ENCODE assay signal across 8 cellular contexts in the genomic region with DNA sequence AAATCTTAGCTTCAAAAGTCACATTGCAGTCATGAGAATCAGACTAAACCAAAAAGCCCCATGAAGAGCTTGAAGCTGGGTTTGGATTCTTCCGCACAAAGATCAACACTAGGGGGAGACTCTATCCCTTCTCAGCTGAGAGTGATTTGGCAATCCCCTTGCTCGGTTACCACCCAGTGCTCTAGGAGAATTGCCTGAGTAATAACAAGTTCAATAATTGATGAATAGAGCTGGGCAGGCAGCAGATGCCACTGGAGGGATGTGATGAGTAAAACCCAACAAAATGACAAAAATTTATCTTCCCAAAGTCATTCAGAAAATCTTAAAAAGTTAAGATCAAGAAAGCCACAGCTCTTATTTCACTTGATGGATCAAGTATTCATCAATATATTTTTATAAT.
DNase-seq lines count a peak whose midpoint lies in the region; ATAC-seq and TF ChIP-seq lines count a peak whose summit lies in the region.

No MANE protein-coding gene starts in this region.

- CTCF ChIA-PET in naive thymus-derived CD4-positive, alpha-beta T cell (lab: Charles Lee): interaction anchor here (0.6 to 3.5 kb wide), 22 partner anchors 10 to 422 kb away, joined by 3 to 23 read pairs (median 3); no protein-coding TSS in a partner anchor

- POLR2A ChIA-PET in naive thymus-derived CD4-positive, alpha-beta T cell (lab: Charles Lee): interaction anchor here (1.2 to 1.4 kb wide), 3 partner anchors 12 to 184 kb away, joined by 3 to 5 read pairs (median 3); no protein-coding TSS in a partner anchor

- H3K4me1 ChIP-seq in naive thymus-derived CD4-positive, alpha-beta T cell (ENCODE audit: control insufficient read depth in 2 of 2, insufficient read depth in 2 of 2, low read length in 2 of 2): no peaks in the 10 kb centered on the region
- H3K4me1 ChIP-seq in thoracic aorta (ENCODE audit: control insufficient read depth in 1 of 2, low read depth in 2 of 2): no peaks in the 10 kb centered on the region

- H3K4me3 ChIP-seq in epithelial cell of proximal tubule (ENCODE audit: low read depth, low read length): no peak overlapping the region
- no peak overlapping the region for H3K4me3 ChIP-seq in naive thymus-derived CD4-positive, alpha-beta T cell (ENCODE audit: low read length)
- H3K4me3 ChIP-seq in thoracic aorta: no peak overlapping the region

- DNase-seq in COR-L47 (lab: John Stamatoyannopoulos, UW) (peak; percentile 55), NCI-H460 (ENCODE audit: extremely low read depth, low read depth) (peak; percentile 61), epithelial cell of proximal tubule (ENCODE audit: low read depth) (peak; percentile 69), thoracic aorta (ENCODE audit: low spot score) (no peak)
- peak; percentile 22 for DNase-seq in activated CD4-positive, alpha-beta T cell treated with anti-CD3 and anti-CD28 coated beads, Interleukin-2, amount 50 U/mL, for 1 hour
- DNase-seq in naive thymus-derived CD4-positive, alpha-beta T cell: peak in 8 of 9 donors; percentile 22 to 74 (median 61)

- H3K27me3 Mint-ChIP-seq in naive thymus-derived CD4-positive, alpha-beta T cell: peaks cover 0 to 35% (median 0%) of the 10 kb centered on the region in 5 donors

- intact Hi-C loops in naive thymus-derived CD4-positive, alpha-beta T cell (cut with micrococcal nuclease): loop anchor here (1.0 to 10.0 kb wide), 9 partner anchors 181 to 463 kb away; no protein-coding TSS in a partner anchor

- H3K36me3 ChIP-seq in naive thymus-derived CD4-positive, alpha-beta T cell (ENCODE audit: control insufficient read depth in 2 of 3, insufficient read depth in 3 of 3, low read length in 3 of 3): no peaks in the 10 kb centered on the region
- no peaks in the 10 kb centered on the region for H3K36me3 ChIP-seq in thoracic aorta

- no peak overlapping the region for H3K27ac ChIP-seq in naive thymus-derived CD4-positive, alpha-beta T cell (ENCODE audit: low read depth, low read length)
- no peak overlapping the region for H3K27ac ChIP-seq in thoracic aorta

- no peaks in the 10 kb centered on the region for H3K27me3 ChIP-seq in naive thymus-derived CD4-positive, alpha-beta T cell (ENCODE audit: control insufficient read depth in 2 of 2, insufficient read depth in 2 of 2, low read length in 2 of 2)
- no peaks in the 10 kb centered on the region for H3K27me3 ChIP-seq in thoracic aorta (replicated peaks; ENCODE audit: insufficient read depth)

- TF ChIP-seq CTCF in epithelial cell of proximal tubule (conservative IDR thresholded peaks at IDR 0.05; ENCODE audit: low read depth, low read length): peak; percentile 97
- TF ChIP-seq CTCF in thoracic aorta (IDR thresholded peaks at IDR 0.05): peak; percentile 63

- no peaks in the 10 kb centered on the region for H3K36me3 Mint-ChIP-seq in naive thymus-derived CD4-positive, alpha-beta T cell

- peak; percentile 97 for ATAC-seq in GM19035 (IDR thresholded peaks at IDR 0.05; ENCODE audit: unreplicated experiment)
- peak; percentile 94 for ATAC-seq in HG03159 (IDR thresholded peaks at IDR 0.05; ENCODE audit: unreplicated experiment)
- ATAC-seq in naive thymus-derived CD4-positive, alpha-beta T cell: peak; percentile 97
- no peak for ATAC-seq in thoracic aorta (ENCODE audit: insufficient number of reproducible peaks, low FRiP score, low read depth)

- peaks cover 0 to 6% (median 0%) of the 10 kb centered on the region in 7 donors for H3K4me1 Mint-ChIP-seq in naive thymus-derived CD4-positive, alpha-beta T cell

- no peak overlapping the region for H3K4me3 Mint-ChIP-seq in naive thymus-derived CD4-positive, alpha-beta T cell

- peaks cover 0 to 3% (median 0%) of the 10 kb centered on the region in 11 donors for H3K9me3 Mint-ChIP-seq in naive thymus-derived CD4-positive, alpha-beta T cell

- no peaks in the 10 kb centered on the region for H3K9me3 ChIP-seq in naive thymus-derived CD4-positive, alpha-beta T cell (ENCODE audit: control insufficient read depth in 2 of 3, low read length in 3 of 3)
- H3K9me3 ChIP-seq in thoracic aorta: no peaks in the 10 kb centered on the region

- H3K27ac Mint-ChIP-seq in naive thymus-derived CD4-positive, alpha-beta T cell: peak overlapping the region in 1 of 9 donors; percentile 33
